In the genomic region with DNA sequence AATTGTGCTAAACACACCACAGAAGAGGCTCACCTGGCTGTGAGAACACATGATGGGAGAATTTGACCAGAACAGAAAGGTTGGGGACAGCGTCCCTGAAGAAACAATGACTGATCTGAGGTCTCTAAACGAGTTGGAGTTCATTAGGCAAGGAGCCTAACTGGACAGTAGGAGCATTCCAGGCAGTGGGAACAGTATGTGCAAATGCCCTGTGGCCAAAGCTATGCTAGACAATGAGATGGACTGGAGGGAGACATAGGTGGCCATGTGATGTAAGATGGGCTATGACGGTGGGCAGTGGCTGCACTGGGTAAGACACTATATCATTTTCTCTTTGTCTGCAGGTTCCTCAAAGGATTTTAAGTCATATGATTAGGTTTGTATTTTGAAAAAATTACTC, we compare ENCODE assay signal across 37 cellular contexts.
DNase-seq lines count a peak whose midpoint lies in the region; ATAC-seq, FAIRE-seq and TF ChIP-seq lines count a peak whose summit lies in the region.
"Had no signal": no experiment of that assay in that cellular context is flagged by ENCODE, and none has a peak within 500 bp of the region (broad histone marks: within the 10 kb centered on the region; RNA-seq: fewer than 3 reads in every experiment).

No MANE protein-coding gene starts in this region.

- TF ChIP-seq POLR2A in K562 (conservative IDR thresholded peaks at IDR 0.05), result no peak

- intact Hi-C loops in K562 (cut with micrococcal nuclease) (no loop called here), left colon (cut with DNase I, micrococcal nuclease) (no loop called here), dorsolateral prefrontal cortex (cut with DNase I) (no loop called here)

- H3K36me3 ChIP-seq in HEK293 (ENCODE audit: control insufficient read depth in 2 of 2, insufficient read depth in 1 of 2, low read length in 2 of 2), result no peaks in the 10 kb centered on the region
- H3K36me3 ChIP-seq in Karpas-422 (ENCODE audit: insufficient read depth, low read length), result no peaks in the 10 kb centered on the region
- no peaks in the 10 kb centered on the region for H3K36me3 ChIP-seq in K562 (ENCODE audit: control insufficient read depth, insufficient read depth, low read length)
- H3K36me3 ChIP-seq in HAP-1 (replicated peaks), result no peaks in the 10 kb centered on the region
- H3K36me3 ChIP-seq: BE2C; BLaER1; BLaER1 treated with 17β-estradiol and CSF1 and Interleukin-3, amounts not matched to agents 10 nM and 100 nM had no signal

- no TSS peak for BruUV-seq in K562 (replicated peaks; lab: Mats Ljungman, UMichigan)

- POLR2A ChIA-PET in HEK293 (lab: Yijun Ruan, JAX) (no interaction called here), K562 (lab: Yijun Ruan, JAX) (no interaction called here)

- H3K79me2 ChIP-seq in Karpas-422 (ENCODE audit: low read length) (no peaks in the 10 kb centered on the region), K562 (ENCODE audit: control insufficient read depth, insufficient read depth, low read length) (no peaks in the 10 kb centered on the region)

- no peaks in the 10 kb centered on the region for H3K27me3 ChIP-seq in Karpas-422 (ENCODE audit: low read length)
- H3K27me3 ChIP-seq in K562 (ENCODE audit: control insufficient read depth in 2 of 2, insufficient read depth in 2 of 2, low read length in 2 of 2), result peaks cover 4 to 56% of the 10 kb centered on the region in 2 experiments; a peak in 4 of 5 replicates
- no peaks in the 10 kb centered on the region for H3K27me3 ChIP-seq in HAP-1 (ENCODE audit: low read depth)
- H3K27me3 ChIP-seq in dorsolateral prefrontal cortex, result no peaks in the 10 kb centered on the region
- H3K27me3 ChIP-seq: BE2C; BLaER1; BLaER1 treated with 17β-estradiol and CSF1 and Interleukin-3, amounts not matched to agents 10 nM and 100 nM had no signal

- H3K27ac ChIP-seq in HEK293 (ENCODE audit: extremely low read depth, low read depth, low read length) (no peak overlapping the region), Karpas-422 (ENCODE audit: low read length) (peak overlapping the region; percentile 100), K562 (ENCODE audit: extremely low read depth, low read depth, low read length) (no peak overlapping the region), dorsolateral prefrontal cortex (peak overlapping the region in 12 of 59 donors; percentile 2 to 91 (median 68))
- H3K27ac ChIP-seq: 22Rv1, A549, BLaER1, C4-2B had no signal

- DNase-seq in Karpas-422 (no peak), K562 (ENCODE audit: extremely low read depth in 1 of 4, low spot score in 3 of 4) (no peak), nephron progenitor cell (no peak), left colon (no peak), T-helper 2 cell (no peak), HAP-1 (ENCODE audit: low spot score in 2 of 2) (no peak), dorsolateral prefrontal cortex (no peak)
- DNase-seq: 8988T; ACHN; AML-193; BE2C; C1 segment of cervical spinal cord; Caco-2; Calu3; CD4-positive, alpha-beta memory T cell; CD4-positive, alpha-beta T cell; CD4-positive, CD25-positive, alpha-beta regulatory T cell; CD8-positive, alpha-beta memory T cell; CD8-positive, alpha-beta T cell; COR-L47; DMS 273 treated with DMSO at 0.1 percent for 48 hours; DMS153; DMS53; DMS79; DMS79 treated with DMSO at 0.1 percent for 48 hours; DND-41; EL had no signal

- TF ChIP-seq EP300 in K562 (IDR thresholded peaks at IDR 0.05; ENCODE audit: low read length), result no peak

- no peak for FAIRE-seq in K562 (lab: Jason Lieb, UNC)
- FAIRE-seq: A204.1, A549, D721Med had no signal

- H3K4me1 ChIP-seq in HEK293 (ENCODE audit: control insufficient read depth, insufficient read depth, low read length) (no peaks in the 10 kb centered on the region), Karpas-422 (ENCODE audit: low read length) (peaks cover 92% of the 10 kb centered on the region), K562 (replicated peaks in 1 of 2; ENCODE audit: control insufficient read depth in 2 of 2, insufficient read depth in 2 of 2, low read length in 2 of 2) (no peaks in the 10 kb centered on the region), HAP-1 (no peaks in the 10 kb centered on the region)
- H3K4me1 ChIP-seq: Caco-2 had no signal

- H3K36me3 Mint-ChIP-seq in nephron progenitor cell (ENCODE audit: low read depth), result no peaks in the 10 kb centered on the region
- H3K36me3 Mint-ChIP-seq: CD14-positive monocyte; CD4-positive, alpha-beta memory T cell; CD4-positive, CD25-positive, alpha-beta regulatory T cell; CD8-positive, alpha-beta memory T cell; CD8-positive, alpha-beta T cell had no signal

- H2AFZ ChIP-seq in Karpas-422 (ENCODE audit: low read length) (no peak overlapping the region), K562 (ENCODE audit: low read depth, low read length) (no peak overlapping the region)

- TF ChIP-seq CTCF in HEK293 (tag by site-specific recombination; IDR thresholded peaks at IDR 0.05), result no peak
- no peak for TF ChIP-seq CTCF in K562 (IDR thresholded peaks at IDR 0.05 in 2 of 3, conservative IDR thresholded peaks at IDR 0.05 in 1 of 3; ENCODE audit: insufficient read depth in 2 of 3, low read depth in 1 of 3, low read length in 3 of 3)
- no peak for TF ChIP-seq CTCF in nephron progenitor cell (IDR thresholded peaks at IDR 0.05)
- TF ChIP-seq CTCF in dorsolateral prefrontal cortex (IDR thresholded peaks at IDR 0.05 in 54 of 56, conservative IDR thresholded peaks at IDR 0.05 in 2 of 56; ENCODE audit: low read depth in 1 of 56, partially characterized antibody in 56 of 56), result no peak

- no peak for TF ChIP-seq RAD21 in K562 (CRISPR knock-in tag; conservative IDR thresholded peaks at IDR 0.05 in 1 of 2, IDR thresholded peaks at IDR 0.05 in 1 of 2)

- H3K27me3 Mint-ChIP-seq in nephron progenitor cell (ENCODE audit: low read depth, poor library complexity), result peaks cover 10% of the 10 kb centered on the region
- H3K27me3 Mint-ChIP-seq: CD4-positive, alpha-beta T cell had no signal

- H3K27ac Mint-ChIP-seq in nephron progenitor cell, result peak overlapping the region; percentile 71
- H3K27ac Mint-ChIP-seq: B cell; CD14-positive monocyte; CD4-positive, alpha-beta memory T cell; CD4-positive, alpha-beta T cell; CD4-positive, CD25-positive, alpha-beta regulatory T cell; CD8-positive, alpha-beta memory T cell; CD8-positive, alpha-beta T cell had no signal

- no peaks in the 10 kb centered on the region for H3K9me1 ChIP-seq in K562 (ENCODE audit: control insufficient read depth, insufficient read depth, low read length)

- in situ Hi-C loops in K562 (cut with MboI) (no loop called here), HAP-1 (cut with MboI; ENCODE audit: low sequenced_read_pairs) (no loop called here)

- no peak for ATAC-seq in K562
- no peak for ATAC-seq in left colon
- ATAC-seq: CD8-positive, alpha-beta T cell had no signal

- H3K9me3 Mint-ChIP-seq in nephron progenitor cell, result no peaks in the 10 kb centered on the region
- H3K9me3 Mint-ChIP-seq: CD4-positive, alpha-beta memory T cell; CD4-positive, alpha-beta T cell; CD4-positive, CD25-positive, alpha-beta regulatory T cell; CD8-positive, alpha-beta memory T cell; CD8-positive, alpha-beta T cell had no signal

- CTCF ChIA-PET in HEK293 (lab: Yijun Ruan, JAX) (no interaction called here), K562 (lab: Yijun Ruan, JAX; ENCODE audit: low intra/inter-chr PET ratio) (no interaction called here)

- peaks cover 66% of the 10 kb centered on the region for H3K4me1 Mint-ChIP-seq in nephron progenitor cell
- H3K4me1 Mint-ChIP-seq: B cell; CD14-positive monocyte; CD4-positive, alpha-beta memory T cell; CD4-positive, CD25-positive, alpha-beta regulatory T cell; CD8-positive, alpha-beta memory T cell had no signal

- H3K9ac ChIP-seq in Karpas-422 (ENCODE audit: low read length) (no peak overlapping the region), K562 (ENCODE audit: insufficient read depth in 1 of 2, low read depth in 2 of 2, low read length in 2 of 2) (no peak overlapping the region)
- H3K9ac ChIP-seq: BLaER1 had no signal

- H3K4me2 ChIP-seq in Karpas-422 (ENCODE audit: low read depth, low read length, poor library complexity, severe bottlenecking), result peak overlapping the region; percentile 69
- H3K4me2 ChIP-seq in K562 (ENCODE audit: insufficient read depth, low read length), result no peak overlapping the region
- H3K4me2 ChIP-seq: A549 had no signal

- H4K20me1 ChIP-seq in Karpas-422 (ENCODE audit: insufficient read depth, low read depth, low read length) (no peaks in the 10 kb centered on the region), K562 (replicated peaks; ENCODE audit: control insufficient read depth, insufficient read depth, low read length) (no peaks in the 10 kb centered on the region)
- H4K20me1 ChIP-seq: BLaER1 had no signal

- 2% methylated on average over 3 of the region's 3 CpGs for WGBS in K562 (ENCODE audit: insufficient coverage, low coverage, missing lambda C conversion rate)

- H3K9me3 ChIP-seq in HEK293 (ENCODE audit: control insufficient read depth, insufficient read depth, low read depth, low read length) (no peaks in the 10 kb centered on the region), Karpas-422 (ENCODE audit: low read length) (no peaks in the 10 kb centered on the region), K562 (replicated peaks; ENCODE audit: control insufficient read depth, insufficient read depth, low read depth, low read length) (no peaks in the 10 kb centered on the region; the same call in 1 of the 2 replicates), HAP-1 (no peaks in the 10 kb centered on the region)
- H3K9me3 ChIP-seq: A549; BE2C; BLaER1; BLaER1 treated with 17β-estradiol and CSF1 and Interleukin-3, amounts not matched to agents 10 nM and 100 nM; Caco-2 had no signal

- no peak overlapping the region for H3K4me3 Mint-ChIP-seq in nephron progenitor cell
- H3K4me3 Mint-ChIP-seq: B cell; CD14-positive monocyte; CD4-positive, alpha-beta memory T cell; CD4-positive, alpha-beta T cell; CD4-positive, CD25-positive, alpha-beta regulatory T cell; CD8-positive, alpha-beta memory T cell; CD8-positive, alpha-beta T cell had no signal

- no peaks in the 10 kb centered on the region for H3K9me2 ChIP-seq in Karpas-422 (replicated peaks; ENCODE audit: insufficient read depth, low read length)

- H3K4me3 ChIP-seq in HEK293 (ENCODE audit: low read depth, low read length), result no peak overlapping the region
- H3K4me3 ChIP-seq in Karpas-422 (ENCODE audit: low read length), result no peak overlapping the region
- H3K4me3 ChIP-seq in K562, result no peak overlapping the region
- H3K4me3 ChIP-seq in HAP-1, result no peak overlapping the region
- H3K4me3 ChIP-seq in dorsolateral prefrontal cortex, result no peak overlapping the region
- H3K4me3 ChIP-seq: A549; BLaER1; BLaER1 treated with 17β-estradiol and CSF1 and Interleukin-3, amounts not matched to agents 10 nM and 100 nM had no signal

TF ChIP-seq in K562, 482 proteins besides CTCF, POLR2A, EP300 and RAD21 (continues in another document):
- peak; percentile 15 for TF ChIP-seq RBM25 (IDR thresholded peaks at IDR 0.05; ENCODE audit: low read depth, low read length, severe bottlenecking)
